8 cellular contexts compared by ENCODE assay signal in genomic region chr1:47432071-47433036, GRCh38. TPM values are rescaled to one million over a fixed set of nuclear protein-coding genes. Genes with fewer than 3 reads are reported as not detected.
DNase-seq lines count a peak whose midpoint lies in the region; ATAC-seq and TF ChIP-seq lines count a peak whose summit lies in the region.

No MANE protein-coding gene starts in this region.

- TF ChIP-seq POLR2A in stomach (IDR thresholded peaks at IDR 0.05): no peak

- 11 to 20% (median 14%) methylated on average over 22 to 32 of the region's 32 CpGs for WGBS in stomach, 5 donors

- no peak overlapping the region for H3K27ac ChIP-seq in C4-2B
- no peak overlapping the region for H3K27ac ChIP-seq in stomach

- peak; percentile 56 for DNase-seq in NCI-H748 treated with DMSO at 0.1 percent for 48 hours (lab: John Stamatoyannopoulos, UW)
- DNase-seq in activated CD8-positive, alpha-beta memory T cell treated with anti-CD3 and anti-CD28 coated beads, Interleukin-2, amount 50 U/mL, for 4 hours: peak; percentile 62
- DNase-seq in epithelial cell of esophagus (ENCODE audit: low read depth): peak; percentile 82
- DNase-seq in midbrain (lab: John Stamatoyannopoulos, UW): peak; percentile 79
- peak; percentile 86 for DNase-seq in stomach
- DNase-seq in SW 1271 (lab: John Stamatoyannopoulos, UW): no peak

- intact Hi-C loops in stomach (cut with DNase I; ENCODE audit: low total_unique reads): loop anchor here (5.0 kb wide), 1 partner anchor 280 kb away; no protein-coding TSS in a partner anchor

- peaks cover 40 to 58% (median 47%) of the 10 kb centered on the region in 4 donors for H3K4me1 ChIP-seq in stomach

- ATAC-seq in GM21717 (IDR thresholded peaks at IDR 0.05; ENCODE audit: unreplicated experiment): peak; percentile 36

- TF ChIP-seq CTCF in C4-2B (conservative IDR thresholded peaks at IDR 0.05) (peak; percentile 85), epithelial cell of esophagus (IDR thresholded peaks at IDR 0.05; ENCODE audit: insufficient read depth, low read depth, low read length, missing control alignments) (peak; percentile 84), stomach (IDR thresholded peaks at IDR 0.05) (peak in 5 of 7 experiments; percentile 53 to 72 (median 53))

- H3K36me3 ChIP-seq in stomach: no peaks in the 10 kb centered on the region

- no peaks in the 10 kb centered on the region for H3K9me3 ChIP-seq in stomach

- H3K4me3 ChIP-seq in epithelial cell of esophagus (ENCODE audit: low read length) (peak overlapping the region; percentile 30), stomach (peak overlapping the region in 3 of 4 donors; percentile 13 to 30 (median 20))

- peaks cover 24 to 100% (median 38%) of the 10 kb centered on the region in 3 donors for H3K27me3 ChIP-seq in stomach

- TF ChIP-seq EP300 in stomach (IDR thresholded peaks at IDR 0.05): no peak

RNA-seq across cellular contexts. Expression of gene FOXD2, which starts 5.5 kb away (rescaled TPM):
- 10 to 100 TPM in 1 of 5 donors, under 1 TPM in 1, not detected in 3; under 0.01 to 47.5 TPM for total RNA-seq in stomach
- under 1 TPM in 2 of 3 donors, not detected in 1; 0.12 to 0.13 TPM for polyA plus RNA-seq in stomach

RNA-seq across cellular contexts. Expression of gene FOXE3, which starts 16.3 kb away (rescaled TPM):
- not detected for total RNA-seq in stomach
- not detected for polyA plus RNA-seq in stomach

Comparison
In these comparisons a context has a peak if more than half of its experiments do, and no peak if none do; other contexts are left out.
1. DNase-seq: peak in NCI-H748 treated with DMSO at 0.1 percent for 48 hours (single experiment), activated CD8-positive, alpha-beta memory T cell treated with anti-CD3 and anti-CD28 coated beads, Interleukin-2, amount 50 U/mL, for 4 hours (single experiment), epithelial cell of esophagus (single experiment), midbrain (single experiment) and stomach (single experiment); none in SW 1271 (0 of 2).
2. Peak in every context shown above with its lines, with median percentiles within 50 percentile points of each other: CTCF ChIP-seq.